In the genomic region with DNA sequence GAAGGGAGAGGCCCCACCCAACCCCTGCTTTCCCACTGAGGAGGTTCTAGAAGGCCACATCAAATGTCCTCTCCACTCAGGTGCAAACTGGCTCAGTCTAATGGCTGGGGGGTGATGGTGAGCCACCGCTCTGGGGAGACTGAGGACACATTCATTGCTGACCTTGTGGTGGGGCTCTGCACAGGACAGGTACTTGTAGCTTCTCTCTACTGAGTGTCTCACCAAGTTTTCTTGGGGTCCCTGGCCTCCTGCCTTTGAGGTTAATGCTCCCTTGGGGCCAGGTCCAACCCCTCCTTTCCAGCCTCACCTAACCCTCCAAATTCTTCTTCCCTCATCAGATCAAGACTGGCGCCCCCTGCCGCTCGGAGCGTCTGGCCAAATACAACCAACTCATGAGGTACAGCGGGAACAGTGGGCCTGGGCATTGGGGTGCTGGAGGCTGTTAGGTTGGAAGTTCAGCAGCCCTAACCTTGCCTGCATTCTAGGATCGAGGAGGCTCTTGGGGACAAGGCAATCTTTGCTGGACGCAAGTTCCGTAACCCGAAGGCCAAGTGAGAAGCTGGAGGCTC, we compare ENCODE assay signal across 1 cellular context.
TF ChIP-seq lines count a peak whose summit lies in the region.

No MANE protein-coding gene starts in this region.

TF ChIP-seq in GM23338, 12 proteins besides CTCF, POLR2A, EP300 and RAD21 (continued from another document):
- TF ChIP-seq, protein P1, sequence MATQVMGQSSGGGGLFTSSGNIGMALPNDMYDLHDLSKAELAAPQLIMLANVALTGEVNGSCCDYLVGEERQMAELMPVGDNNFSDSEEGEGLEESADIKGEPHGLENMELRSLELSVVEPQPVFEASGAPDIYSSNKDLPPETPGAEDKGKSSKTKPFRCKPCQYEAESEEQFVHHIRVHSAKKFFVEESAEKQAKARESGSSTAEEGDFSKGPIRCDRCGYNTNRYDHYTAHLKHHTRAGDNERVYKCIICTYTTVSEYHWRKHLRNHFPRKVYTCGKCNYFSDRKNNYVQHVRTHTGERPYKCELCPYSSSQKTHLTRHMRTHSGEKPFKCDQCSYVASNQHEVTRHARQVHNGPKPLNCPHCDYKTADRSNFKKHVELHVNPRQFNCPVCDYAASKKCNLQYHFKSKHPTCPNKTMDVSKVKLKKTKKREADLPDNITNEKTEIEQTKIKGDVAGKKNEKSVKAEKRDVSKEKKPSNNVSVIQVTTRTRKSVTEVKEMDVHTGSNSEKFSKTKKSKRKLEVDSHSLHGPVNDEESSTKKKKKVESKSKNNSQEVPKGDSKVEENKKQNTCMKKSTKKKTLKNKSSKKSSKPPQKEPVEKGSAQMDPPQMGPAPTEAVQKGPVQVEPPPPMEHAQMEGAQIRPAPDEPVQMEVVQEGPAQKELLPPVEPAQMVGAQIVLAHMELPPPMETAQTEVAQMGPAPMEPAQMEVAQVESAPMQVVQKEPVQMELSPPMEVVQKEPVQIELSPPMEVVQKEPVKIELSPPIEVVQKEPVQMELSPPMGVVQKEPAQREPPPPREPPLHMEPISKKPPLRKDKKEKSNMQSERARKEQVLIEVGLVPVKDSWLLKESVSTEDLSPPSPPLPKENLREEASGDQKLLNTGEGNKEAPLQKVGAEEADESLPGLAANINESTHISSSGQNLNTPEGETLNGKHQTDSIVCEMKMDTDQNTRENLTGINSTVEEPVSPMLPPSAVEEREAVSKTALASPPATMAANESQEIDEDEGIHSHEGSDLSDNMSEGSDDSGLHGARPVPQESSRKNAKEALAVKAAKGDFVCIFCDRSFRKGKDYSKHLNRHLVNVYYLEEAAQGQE (IDR thresholded peaks at IDR 0.05; ENCODE audit: unreplicated experiment): no peak
- TF ChIP-seq POLR2AphosphoS5 (IDR thresholded peaks at IDR 0.05; ENCODE audit: low read depth) (no peak), EZH2 (IDR thresholded peaks at IDR 0.05; ENCODE audit: low read depth, unreplicated experiment) (no peak), NANOG (IDR thresholded peaks at IDR 0.05; ENCODE audit: borderline replicate concordance) (no peak), ZNF114 (CRISPR knock-in tag; IDR thresholded peaks at IDR 0.05) (no peak)
- TF ChIP-seq, protein P2, sequence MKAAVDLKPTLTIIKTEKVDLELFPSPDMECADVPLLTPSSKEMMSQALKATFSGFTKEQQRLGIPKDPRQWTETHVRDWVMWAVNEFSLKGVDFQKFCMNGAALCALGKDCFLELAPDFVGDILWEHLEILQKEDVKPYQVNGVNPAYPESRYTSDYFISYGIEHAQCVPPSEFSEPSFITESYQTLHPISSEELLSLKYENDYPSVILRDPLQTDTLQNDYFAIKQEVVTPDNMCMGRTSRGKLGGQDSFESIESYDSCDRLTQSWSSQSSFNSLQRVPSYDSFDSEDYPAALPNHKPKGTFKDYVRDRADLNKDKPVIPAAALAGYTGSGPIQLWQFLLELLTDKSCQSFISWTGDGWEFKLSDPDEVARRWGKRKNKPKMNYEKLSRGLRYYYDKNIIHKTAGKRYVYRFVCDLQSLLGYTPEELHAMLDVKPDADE (IDR thresholded peaks at IDR 0.05): no peak
